In the genomic region with DNA sequence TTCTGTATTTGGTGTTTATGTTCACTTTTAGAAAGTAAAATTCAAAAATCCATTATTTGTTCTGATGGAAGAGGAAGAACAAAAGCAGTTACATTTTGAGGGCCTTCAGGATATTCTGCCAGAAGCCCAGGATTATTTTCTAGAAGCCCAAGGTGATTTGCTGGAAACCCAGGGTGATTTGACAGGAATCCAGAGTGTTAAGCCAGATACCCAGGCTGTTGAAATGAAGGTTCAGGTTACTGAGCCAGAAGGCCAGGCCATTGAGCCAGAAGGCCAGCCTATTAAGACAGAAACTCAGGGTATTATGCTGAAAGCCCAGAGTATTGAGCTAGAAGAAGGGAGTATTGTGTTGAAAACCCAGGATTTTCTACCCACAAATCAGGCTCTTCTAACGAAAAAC, we compare ENCODE assay signal across 26 cellular contexts. TPM values are rescaled to one million over a fixed set of nuclear protein-coding genes. Genes with fewer than 3 reads are reported as not detected.
"Had no signal": no experiment of that assay in that cellular context is flagged by ENCODE, and none has a peak within 500 bp of the region (broad histone marks: within the 10 kb centered on the region; RNA-seq: fewer than 3 reads in every experiment).

No MANE protein-coding gene starts in this region.

- DNase-seq: activated CD4-positive, alpha-beta T cell treated with anti-CD3 and anti-CD28 coated beads for 4 hours; activated CD4-positive, alpha-beta T cell treated with anti-CD3 and anti-CD28 coated beads, Interleukin-2, amount 50 U/mL, for 48 hours; activated CD4-positive, CD25-positive, alpha-beta regulatory T cell; activated CD8-positive, alpha-beta memory T cell treated with anti-CD3 and anti-CD28 coated beads for 24 hours; activated effector memory CD4-positive, alpha-beta T cell treated with anti-CD3 and anti-CD28 coated beads, Interleukin-2, amount 50 U/mL, for 16 hours; activated naive CD4-positive, alpha-beta T cell treated with anti-CD3 and anti-CD28 coated beads, Interleukin-2, amount 10 ng/mL, durations not matched to agents 7 days and 5 days; activated naive CD8-positive, alpha-beta T cell treated with anti-CD3 and anti-CD28 coated beads, Interleukin-2, amount 10 ng/mL, durations not matched to agents 7 days and 5 days; cortex of kidney; effector memory CD8-positive, alpha-beta T cell; erythroblast; hippocampal formation; immature natural killer cell; kidney; lower lobe of right lung; pancreas; psoas muscle; stimulated activated CD4-positive, alpha-beta T cell treated with anti-CD3 and anti-CD28 coated beads, Interleukin-1b, Interleukin-23, amount 100 ng/mL, for 48 hours; stimulated activated CD4-positive, alpha-beta T cell treated with anti-CD3 and anti-CD28 coated beads, Interleukin-4, amount 100 ng/mL, for 4 hours; stimulated activated CD8-positive, alpha-beta memory T cell treated with anti-CD3 and anti-CD28 coated beads, Interleukin-4, amount 100 ng/mL, for 48 hours; stimulated activated naive CD8-positive, alpha-beta T cell treated with anti-CD3 and anti-CD28 coated beads, Interleukin-15, amount 100 ng/mL, for 72 hours; substantia nigra; T-helper 17 cell had no signal

- ATAC-seq: effector memory CD8-positive, alpha-beta T cell; gastroesophageal sphincter; lower lobe of right lung; pancreas; psoas muscle; stimulated activated memory B cell treated with anti-CD40 and anti-IgM and Interleukin-4, amounts not matched to agents 10 μg/mL and 1 μg/mL and 100 μg/mL, for 72 hours; stimulated activated naive CD8-positive, alpha-beta T cell treated with anti-CD3 and anti-CD28 coated beads, Interleukin-15, amount 100 ng/mL, for 72 hours; T-helper 17 cell had no signal

- FAIRE-seq: kidney, pancreas had no signal

RNA-seq across cellular contexts. Expression of gene HEPACAM, which starts 51.2 kb away (rescaled TPM):
- polyA plus RNA-seq: cardiac muscle cell, immature natural killer cell, smooth muscle cell had no signal
